8 cellular contexts compared by ENCODE assay signal in the genomic region with DNA sequence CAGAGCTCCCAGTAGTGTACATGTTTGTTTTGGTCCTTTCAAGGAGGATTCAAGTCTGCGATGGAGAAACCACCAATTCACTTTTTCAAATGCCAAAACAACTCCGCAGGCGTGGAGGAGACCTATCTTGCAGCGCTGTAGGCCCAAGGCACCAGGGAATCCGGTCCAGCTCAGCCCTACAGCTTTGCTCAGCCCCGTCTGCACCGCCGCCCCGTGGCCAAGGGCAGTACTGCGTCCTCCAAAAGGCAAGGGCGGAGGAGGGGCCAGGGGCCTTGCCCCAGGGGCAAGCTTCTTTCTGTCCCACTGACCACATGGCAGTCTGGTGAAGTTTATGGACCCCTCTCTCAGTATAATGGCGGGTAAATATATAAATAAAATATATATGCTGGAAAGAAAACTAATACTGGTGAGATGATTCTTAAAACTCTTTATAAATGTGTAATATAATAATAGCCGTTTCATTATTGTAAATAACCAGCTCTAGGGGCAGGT. TPM values are rescaled to one million over a fixed set of nuclear protein-coding genes. Genes with fewer than 3 reads are reported as not detected.
DNase-seq lines count a peak whose midpoint lies in the region; ATAC-seq, FAIRE-seq and TF ChIP-seq lines count a peak whose summit lies in the region.

No MANE protein-coding gene starts in this region.

- in situ Hi-C loops in GM13976 (cut with MboI; ENCODE audit: low sequenced_read_pairs, unreplicated experiment): no loop called here

- ATAC-seq in HG03432 (IDR thresholded peaks at IDR 0.05; ENCODE audit: unreplicated experiment): no peak

- no peak overlapping the region for H3K4me3 ChIP-seq in WI38 (ENCODE audit: low read depth, low read length)
- peak overlapping the region in 2 of 3 donors; percentile 45 to 52 for H3K4me3 ChIP-seq in breast epithelium

- no peaks in the 10 kb centered on the region for H3K36me3 ChIP-seq in breast epithelium

- peaks cover 0 to 3% of the 10 kb centered on the region in 2 donors for H3K4me1 ChIP-seq in breast epithelium

- peak; percentile 6 for FAIRE-seq in A204.1 (lab: Jason Lieb, UNC)

- peak; percentile 91 for DNase-seq in GM13976 (ENCODE audit: low spot score)
- peak; percentile 41 for DNase-seq in NCI-H2107 (lab: John Stamatoyannopoulos, UW)
- peak; percentile 66 to 81 for DNase-seq in breast epithelium (ENCODE audit: low spot score in 2 of 2)
- DNase-seq in inferior parietal cortex (ENCODE audit: extremely low spot score): peak; percentile 76
- DNase-seq in stimulated activated CD4-positive, alpha-beta T cell treated with anti-CD3 and anti-CD28 coated beads, Interleukin-15, amount 100 ng/mL, for 48 hours (ENCODE audit: low read depth in 2 of 2): peak; percentile 56 to 74

- H3K27me3 ChIP-seq in breast epithelium: no peaks in the 10 kb centered on the region

- H3K27ac ChIP-seq in breast epithelium: peak overlapping the region in 1 of 2 donors; percentile 36

- TF ChIP-seq CTCF in GM13976 (IDR thresholded peaks at IDR 0.05; ENCODE audit: borderline replicate concordance, control extremely low read depth, extremely low read depth, insufficient read depth, missing control alignments) (peak; percentile 95), WI38 (IDR thresholded peaks at IDR 0.05; ENCODE audit: low read depth, low read length) (peak; percentile 100), breast epithelium (IDR thresholded peaks at IDR 0.05) (peak; percentile 93 to 98 (median 96))

- no peak for TF ChIP-seq POLR2A in breast epithelium (IDR thresholded peaks at IDR 0.05)

- no peaks in the 10 kb centered on the region for H3K9me3 ChIP-seq in breast epithelium

- intact Hi-C loops in breast epithelium (cut with DNase I; ENCODE audit: low total_unique reads): no loop called here

RNA-seq across cellular contexts. Expression of a gene that starts 0.7 kb away (rescaled TPM):
- total RNA-seq in breast epithelium: 10 to 100 TPM; 17.9 to 69.2 (median 51.0) TPM

RNA-seq across cellular contexts. Expression of a gene that starts 13.3 kb away (rescaled TPM):
- total RNA-seq in breast epithelium: 10 to 100 TPM; 24.2 to 26.3 (median 26.2) TPM

Comparison
In these comparisons a context has a peak if more than half of its experiments do, and no peak if none do; other contexts are left out.
1. DNase-seq: peak in every context shown above with its lines; median percentile 91 in GM13976; 76 in inferior parietal cortex; 74 in breast epithelium; 65 in stimulated activated CD4-positive, alpha-beta T cell treated with anti-CD3 and anti-CD28 coated beads, Interleukin-15, amount 100 ng/mL, for 48 hours; 41 in NCI-H2107.